In genomic region chr10:106189254-106189653, GRCh38 we compare ENCODE assay signal across 9 cellular contexts.
DNase-seq lines count a peak whose midpoint lies in the region; ATAC-seq lines count a peak whose summit lies in the region.
"Had no signal": no experiment of that assay in that cellular context is flagged by ENCODE, and none has a peak within 500 bp of the region (broad histone marks: within the 10 kb centered on the region; RNA-seq: fewer than 3 reads in every experiment).

No MANE protein-coding gene starts in this region.

- DNase-seq in Right ventricle myocardium inferior (ENCODE audit: missing footprints) (no peak), cardiac septum (ENCODE audit: low spot score) (no peak), T1000 (lab: John Stamatoyannopoulos, UW) (peak; percentile 2), left lobe of liver (ENCODE audit: low spot score) (no peak), 8988T (no peak)

- ATAC-seq in Right ventricle myocardium inferior = peak; percentile 34
- ATAC-seq in HG03378 (IDR thresholded peaks at IDR 0.05; ENCODE audit: unreplicated experiment) = peak; percentile 56
- peak; percentile 81 for ATAC-seq in left lobe of liver
- no peak for ATAC-seq in HG03045 (IDR thresholded peaks at IDR 0.05; ENCODE audit: unreplicated experiment)
- no peak for ATAC-seq in GM21447 (IDR thresholded peaks at IDR 0.05; ENCODE audit: unreplicated experiment)
- ATAC-seq: activated T-cell treated with anti-CD3 and anti-CD28 coated beads, Interleukin-2, amount 50 U/mL, for 72 hours had no signal

- intact Hi-C loops in Right ventricle myocardium inferior (cut with DNase I) (no loop called here), cardiac septum (cut with DNase I) (no loop called here)

Comparison
In these comparisons a context has a peak if more than half of its experiments do, and no peak if none do; other contexts are left out.
1. ATAC-seq: peak in Right ventricle myocardium inferior (single experiment), HG03378 (single experiment) and left lobe of liver (single experiment); none in HG03045 (single experiment) and GM21447 (single experiment).